Comparison of ENCODE assay signal across 14 cellular contexts in genomic region chr1:31798086-31798432, GRCh38. TPM values are rescaled to one million over a fixed set of nuclear protein-coding genes. Genes with fewer than 3 reads are reported as not detected.
DNase-seq lines count a peak whose midpoint lies in the region; ATAC-seq and TF ChIP-seq lines count a peak whose summit lies in the region.
"Had no signal": no experiment of that assay in that cellular context is flagged by ENCODE, and none has a peak within 500 bp of the region (broad histone marks: within the 10 kb centered on the region; RNA-seq: fewer than 3 reads in every experiment).

No MANE protein-coding gene starts in this region.

- peak overlapping the region in 1 of 2 experiments; percentile 74; a peak in 2 of 4 replicates for H3K27ac ChIP-seq in SK-N-SH (ENCODE audit: low read depth in 2 of 2, low read length in 1 of 2)
- H3K27ac ChIP-seq in vagina, result no peak overlapping the region
- no peak overlapping the region for H3K27ac ChIP-seq in OCI-LY7 (ENCODE audit: low read depth, low read length, poor library complexity, severe bottlenecking)
- H3K27ac ChIP-seq: 22Rv1, right atrium auricular region had no signal

- no peak for TF ChIP-seq EP300 in SK-N-SH (IDR thresholded peaks at IDR 0.05; ENCODE audit: borderline replicate concordance in 1 of 2, low read depth in 1 of 2, low read length in 1 of 2)

- H4K20me1 ChIP-seq in SK-N-SH (ENCODE audit: insufficient read depth) (no peaks in the 10 kb centered on the region), OCI-LY7 (ENCODE audit: insufficient read depth, low read length) (no peaks in the 10 kb centered on the region)

- H3K4me2 ChIP-seq in SK-N-SH (peak overlapping the region; percentile 94), OCI-LY7 (ENCODE audit: low read length) (no peak overlapping the region)

- H3K9me2 ChIP-seq in SK-N-SH (no peaks in the 10 kb centered on the region), OCI-LY7 (ENCODE audit: insufficient read depth, low read length) (no peaks in the 10 kb centered on the region)

- DNase-seq in SK-N-SH (no peak), choroid plexus epithelial cell (ENCODE audit: low read depth) (no peak), mesenteric fat pad (ENCODE audit: low spot score) (peak; percentile 79), vagina (ENCODE audit: extremely low spot score in 2 of 2) (peak; percentile 61 to 76), NCI-H128 (lab: John Stamatoyannopoulos, UW; ENCODE audit: unreplicated experiment) (no peak), NCI-H146 (lab: John Stamatoyannopoulos, UW) (no peak), OCI-LY7 (ENCODE audit: low spot score) (no peak)
- DNase-seq: cortex of kidney, Karpas-422, NCI-H1930 had no signal

- H3K79me2 ChIP-seq in SK-N-SH (ENCODE audit: insufficient read depth) (peaks cover 17% of the 10 kb centered on the region), OCI-LY7 (ENCODE audit: insufficient read depth, low read depth, low read length) (no peaks in the 10 kb centered on the region)

- peak overlapping the region; percentile 62 for H3K9ac ChIP-seq in SK-N-SH

- H3K27me3 ChIP-seq in SK-N-SH (ENCODE audit: insufficient read depth) (no peaks in the 10 kb centered on the region), vagina (no peaks in the 10 kb centered on the region)
- H3K27me3 ChIP-seq: right atrium auricular region had no signal

- no peaks in the 10 kb centered on the region for H3K9me3 ChIP-seq in SK-N-SH
- no peaks in the 10 kb centered on the region for H3K9me3 ChIP-seq in vagina
- no peaks in the 10 kb centered on the region for H3K9me3 ChIP-seq in OCI-LY7 (ENCODE audit: low read length)
- H3K9me3 ChIP-seq: right atrium auricular region had no signal

- ATAC-seq in SK-N-SH treated with all-trans-retinoic acid at 6 μM for 48 hours, result no peak

- no peak for TF ChIP-seq CTCF in SK-N-SH (IDR thresholded peaks at IDR 0.05)
- TF ChIP-seq CTCF in choroid plexus epithelial cell (conservative IDR thresholded peaks at IDR 0.05; ENCODE audit: low read depth, low read length), result no peak
- TF ChIP-seq CTCF in vagina (IDR thresholded peaks at IDR 0.05), result no peak
- TF ChIP-seq CTCF in OCI-LY7 (conservative IDR thresholded peaks at IDR 0.05; ENCODE audit: low read length), result no peak

- H3K4me1 ChIP-seq in SK-N-SH (ENCODE audit: control insufficient read depth in 1 of 2, insufficient read depth in 2 of 2, low read depth in 1 of 2, low read length in 1 of 2), result peaks cover 7 to 31% of the 10 kb centered on the region in 2 experiments; a peak in 3 of 4 replicates
- peaks cover 14% of the 10 kb centered on the region for H3K4me1 ChIP-seq in vagina
- peaks cover 17% of the 10 kb centered on the region for H3K4me1 ChIP-seq in OCI-LY7 (ENCODE audit: insufficient read depth, low read length, poor library complexity, severe bottlenecking)
- H3K4me1 ChIP-seq: right atrium auricular region had no signal

- WGBS in SK-N-SH (ENCODE audit: low lambda C conversion rate), result 66% methylated on average over 8 of the region's 8 CpGs

- no peak for TF ChIP-seq RAD21 in SK-N-SH (IDR thresholded peaks at IDR 0.05; ENCODE audit: low read length)

- POLR2A ChIA-PET in SK-N-SH (lab: Yijun Ruan, JAX), result no interaction called here
- POLR2A ChIA-PET in OCI-LY7 (lab: Charles Lee), result no interaction called here

- no TSS peak for BruUV-seq in OCI-LY7 (replicated peaks; lab: Mats Ljungman, UMichigan)

- intact Hi-C loops in vagina (cut with DNase I) (no loop called here), OCI-LY7 (cut with micrococcal nuclease; ENCODE audit: unreplicated experiment) (no loop called here)

- H3K4me3 ChIP-seq in SK-N-SH (ENCODE audit: low read depth in 2 of 2, low read length in 1 of 2) (peak overlapping the region; percentile 30 to 65; a peak in 3 of 4 replicates), choroid plexus epithelial cell (ENCODE audit: low read depth, low read length) (peak overlapping the region; percentile 45), vagina (no peak overlapping the region), OCI-LY7 (ENCODE audit: low read depth, low read length, poor library complexity, severe bottlenecking) (no peak overlapping the region)
- H3K4me3 ChIP-seq: right atrium auricular region had no signal

- no peaks in the 10 kb centered on the region for H3K36me3 ChIP-seq in SK-N-SH (replicated peaks in 1 of 2; ENCODE audit: control insufficient read depth in 1 of 2, insufficient read depth in 2 of 2, low read length in 1 of 2)
- no peaks in the 10 kb centered on the region for H3K36me3 ChIP-seq in vagina
- H3K36me3 ChIP-seq in OCI-LY7 (ENCODE audit: insufficient read depth, low read length), result no peaks in the 10 kb centered on the region
- H3K36me3 ChIP-seq: right atrium auricular region had no signal

- H2AFZ ChIP-seq in SK-N-SH (ENCODE audit: low read depth) (peak overlapping the region; percentile 48; the same call in 1 of the 2 replicates), OCI-LY7 (ENCODE audit: low read length) (no peak overlapping the region)

- no peak for TF ChIP-seq POLR2A in vagina (IDR thresholded peaks at IDR 0.05)

- peaks cover 2% of the 10 kb centered on the region for H3F3A ChIP-seq in SK-N-SH (replicated peaks; ENCODE audit: insufficient read depth)

- CTCF ChIA-PET in SK-N-SH (lab: Yijun Ruan, JAX), result interaction anchor here (0.9 to 7.9 kb wide), 5 partner anchors 8 to 205 kb away, joined by 3 to 62 read pairs (median 9); no protein-coding TSS in a partner anchor
- CTCF ChIA-PET in OCI-LY7 (lab: Charles Lee; ENCODE audit: unreplicated experiment), result interaction anchor here (1.6 kb wide), 1 partner anchor 9 kb away, joined by 4 read pairs; no protein-coding TSS in a partner anchor

TF ChIP-seq in SK-N-SH, 30 proteins besides CTCF, POLR2A, EP300 and RAD21 (continues in another document):
- no peak for TF ChIP-seq GABPA (IDR thresholded peaks at IDR 0.05; ENCODE audit: low read depth)
- no peak for TF ChIP-seq YY1 (IDR thresholded peaks at IDR 0.05; ENCODE audit: low read depth)
- no peak for TF ChIP-seq ZBTB33 (IDR thresholded peaks at IDR 0.05; ENCODE audit: borderline replicate concordance, low read depth)
- TF ChIP-seq SIN3A (IDR thresholded peaks at IDR 0.05; ENCODE audit: borderline replicate concordance, low read depth, low read length), result no peak
- TF ChIP-seq TAF1 (IDR thresholded peaks at IDR 0.05; ENCODE audit: borderline replicate concordance, low read depth, low read length), result no peak
- no peak for TF ChIP-seq SMC3 (IDR thresholded peaks at IDR 0.05; ENCODE audit: low read depth, low read length)
- no peak for TF ChIP-seq POLR2AphosphoS5 (IDR thresholded peaks at IDR 0.05; ENCODE audit: low read depth, low read length)
- TF ChIP-seq NFIC (IDR thresholded peaks at IDR 0.05; ENCODE audit: borderline replicate concordance), result no peak

TF ChIP-seq in SK-N-SH treated with all-trans-retinoic acid at 6 μM for 48 hours, 23 proteins besides CTCF, POLR2A, EP300 and RAD21 (continues in another document):
- TF ChIP-seq PATZ1 (CRISPR knock-in tag; IDR thresholded peaks at IDR 0.05; ENCODE audit: borderline replicate concordance), result no peak
- no peak for TF ChIP-seq CREB5 (CRISPR knock-in tag; IDR thresholded peaks at IDR 0.05; ENCODE audit: low read depth)
- no peak for TF ChIP-seq GLIS3 (CRISPR knock-in tag; IDR thresholded peaks at IDR 0.05)

RNA-seq across cellular contexts. Expression of gene SPOCD1, which starts 17.8 kb away (rescaled TPM):
- polyA plus RNA-seq in SK-N-SH (2012; rRNA removed), result 10.7 and 12.5 TPM in 2 replicates
- 3.8 and 5.7 TPM in 2 replicates for polyA plus RNA-seq in SK-N-SH (2012; cell fraction: cytosol; rRNA removed)
- polyA plus RNA-seq in SK-N-SH (2012; cell fraction: nucleus; rRNA removed), result 42.6 and 46.9 TPM in 2 replicates
- total RNA-seq in mesenteric fat pad (9.5 TPM), vagina (4.2 TPM), OCI-LY7 (2022) (1.0 and 1.1 TPM in 2 replicates)
- 0.60 and 0.85 TPM in 2 replicates for total RNA-seq in OCI-LY7 (2014; rRNA removed; shearing (Covaris generic))
- total RNA-seq: activated CD8-positive, alpha-beta memory T cell treated with anti-CD3 and anti-CD28 coated beads, Interleukin-2, amount 10 ng/mL, durations not matched to agents 7 days and 5 days had no signal

RNA-seq across cellular contexts. Expression of gene ADGRB2, which starts 33.9 kb away (rescaled TPM):
- 10.6 and 13.0 TPM in 2 replicates for polyA plus RNA-seq in SK-N-SH (2012; rRNA removed)
- polyA plus RNA-seq in SK-N-SH (2012; cell fraction: cytosol; rRNA removed), result 4.3 and 8.4 TPM in 2 replicates
- 41.8 and 66.9 TPM in 2 replicates for polyA plus RNA-seq in SK-N-SH (2012; cell fraction: nucleus; rRNA removed)
- total RNA-seq in mesenteric fat pad, result 3.9 TPM
- total RNA-seq in vagina, result 3.9 TPM
- total RNA-seq in OCI-LY7 (2014; rRNA removed; shearing (Covaris generic)), result 4.0 and 4.1 TPM in 2 replicates
- total RNA-seq in OCI-LY7 (2022), result 11.4 and 11.5 TPM in 2 replicates

Comparison
In these comparisons a context has a peak if more than half of its experiments do, and no peak if none do; other contexts are left out.
1. DNase-seq: peak in mesenteric fat pad (single experiment) and vagina (2 of 2); none in SK-N-SH (single experiment), choroid plexus epithelial cell (single experiment), NCI-H128 (single experiment), NCI-H146 (single experiment) and OCI-LY7 (single experiment).
2. H3K4me3 ChIP-seq: peak in SK-N-SH (2 of 2) and choroid plexus epithelial cell (single experiment); none in vagina (0 of 2) and OCI-LY7 (single experiment).